Comparison of ENCODE assay signal across 7 cellular contexts in genomic region chr4:16322183-16322582, GRCh38.
"Had no signal": no experiment of that assay in that cellular context is flagged by ENCODE, and none has a peak within 500 bp of the region (broad histone marks: within the 10 kb centered on the region; RNA-seq: fewer than 3 reads in every experiment).

No MANE protein-coding gene starts in this region.

- H3K4me3 ChIP-seq: K562 had no signal

- DNase-seq: IMR-90, KBM-7, KG1 had no signal

- FAIRE-seq: HepG2, HTR-8/SVneo, K562 had no signal

- ATAC-seq: HepG2, K562 had no signal

- H3K27ac ChIP-seq: HL-60 had no signal
